1 cellular context compared by ENCODE assay signal in genomic region chr22:38262051-38262795, GRCh38.
A peak's percentile ranks its signal among the peaks of the same experiment; 100 is the strongest.
TF ChIP-seq lines count a peak whose summit lies in the region.

No MANE protein-coding gene starts in this region.

TF ChIP-seq in HepG2, 621 proteins besides CTCF, POLR2A, EP300 and RAD21 (continued from another document and continues in another):
- TF ChIP-seq PRDM10 (CRISPR knock-in tag; IDR thresholded peaks at IDR 0.05; ENCODE audit: low read depth), result no peak
- TF ChIP-seq TARDBP (CRISPR knock-in tag; IDR thresholded peaks at IDR 0.05), result 0 out of 2 replicates have a peak, but pooled peaks have one; percentile 30
- peak; percentile 87 for TF ChIP-seq ZNF687 (CRISPR knock-in tag; IDR thresholded peaks at IDR 0.05)
- TF ChIP-seq, protein P1, sequence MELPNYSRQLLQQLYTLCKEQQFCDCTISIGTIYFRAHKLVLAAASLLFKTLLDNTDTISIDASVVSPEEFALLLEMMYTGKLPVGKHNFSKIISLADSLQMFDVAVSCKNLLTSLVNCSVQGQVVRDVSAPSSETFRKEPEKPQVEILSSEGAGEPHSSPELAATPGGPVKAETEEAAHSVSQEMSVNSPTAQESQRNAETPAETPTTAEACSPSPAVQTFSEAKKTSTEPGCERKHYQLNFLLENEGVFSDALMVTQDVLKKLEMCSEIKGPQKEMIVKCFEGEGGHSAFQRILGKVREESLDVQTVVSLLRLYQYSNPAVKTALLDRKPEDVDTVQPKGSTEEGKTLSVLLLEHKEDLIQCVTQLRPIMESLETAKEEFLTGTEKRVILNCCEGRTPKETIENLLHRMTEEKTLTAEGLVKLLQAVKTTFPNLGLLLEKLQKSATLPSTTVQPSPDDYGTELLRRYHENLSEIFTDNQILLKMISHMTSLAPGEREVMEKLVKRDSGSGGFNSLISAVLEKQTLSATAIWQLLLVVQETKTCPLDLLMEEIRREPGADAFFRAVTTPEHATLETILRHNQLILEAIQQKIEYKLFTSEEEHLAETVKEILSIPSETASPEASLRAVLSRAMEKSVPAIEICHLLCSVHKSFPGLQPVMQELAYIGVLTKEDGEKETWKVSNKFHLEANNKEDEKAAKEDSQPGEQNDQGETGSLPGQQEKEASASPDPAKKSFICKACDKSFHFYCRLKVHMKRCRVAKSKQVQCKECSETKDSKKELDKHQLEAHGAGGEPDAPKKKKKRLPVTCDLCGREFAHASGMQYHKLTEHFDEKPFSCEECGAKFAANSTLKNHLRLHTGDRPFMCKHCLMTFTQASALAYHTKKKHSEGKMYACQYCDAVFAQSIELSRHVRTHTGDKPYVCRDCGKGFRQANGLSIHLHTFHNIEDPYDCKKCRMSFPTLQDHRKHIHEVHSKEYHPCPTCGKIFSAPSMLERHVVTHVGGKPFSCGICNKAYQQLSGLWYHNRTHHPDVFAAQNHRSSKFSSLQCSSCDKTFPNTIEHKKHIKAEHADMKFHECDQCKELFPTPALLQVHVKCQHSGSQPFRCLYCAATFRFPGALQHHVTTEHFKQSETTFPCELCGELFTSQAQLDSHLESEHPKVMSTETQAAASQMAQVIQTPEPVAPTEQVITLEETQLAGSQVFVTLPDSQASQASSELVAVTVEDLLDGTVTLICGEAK (IDR thresholded peaks at IDR 0.05), result no peak
- TF ChIP-seq, protein P1 (CRISPR knock-in tag; IDR thresholded peaks at IDR 0.05), result no peak
- peak; percentile 44 for TF ChIP-seq ARID5B (CRISPR knock-in tag; IDR thresholded peaks at IDR 0.05)
- TF ChIP-seq ARID3A (IDR thresholded peaks at IDR 0.05; ENCODE audit: low read depth, low read length), result no peak
- TF ChIP-seq REXO4 (CRISPR knock-in tag; IDR thresholded peaks at IDR 0.05; ENCODE audit: borderline replicate concordance), result no peak
- TF ChIP-seq, protein P2, sequence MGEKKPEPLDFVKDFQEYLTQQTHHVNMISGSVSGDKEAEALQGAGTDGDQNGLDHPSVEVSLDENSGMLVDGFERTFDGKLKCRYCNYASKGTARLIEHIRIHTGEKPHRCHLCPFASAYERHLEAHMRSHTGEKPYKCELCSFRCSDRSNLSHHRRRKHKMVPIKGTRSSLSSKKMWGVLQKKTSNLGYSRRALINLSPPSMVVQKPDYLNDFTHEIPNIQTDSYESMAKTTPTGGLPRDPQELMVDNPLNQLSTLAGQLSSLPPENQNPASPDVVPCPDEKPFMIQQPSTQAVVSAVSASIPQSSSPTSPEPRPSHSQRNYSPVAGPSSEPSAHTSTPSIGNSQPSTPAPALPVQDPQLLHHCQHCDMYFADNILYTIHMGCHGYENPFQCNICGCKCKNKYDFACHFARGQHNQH (CRISPR knock-in tag; IDR thresholded peaks at IDR 0.05), result no peak
- TF ChIP-seq, protein P3, sequence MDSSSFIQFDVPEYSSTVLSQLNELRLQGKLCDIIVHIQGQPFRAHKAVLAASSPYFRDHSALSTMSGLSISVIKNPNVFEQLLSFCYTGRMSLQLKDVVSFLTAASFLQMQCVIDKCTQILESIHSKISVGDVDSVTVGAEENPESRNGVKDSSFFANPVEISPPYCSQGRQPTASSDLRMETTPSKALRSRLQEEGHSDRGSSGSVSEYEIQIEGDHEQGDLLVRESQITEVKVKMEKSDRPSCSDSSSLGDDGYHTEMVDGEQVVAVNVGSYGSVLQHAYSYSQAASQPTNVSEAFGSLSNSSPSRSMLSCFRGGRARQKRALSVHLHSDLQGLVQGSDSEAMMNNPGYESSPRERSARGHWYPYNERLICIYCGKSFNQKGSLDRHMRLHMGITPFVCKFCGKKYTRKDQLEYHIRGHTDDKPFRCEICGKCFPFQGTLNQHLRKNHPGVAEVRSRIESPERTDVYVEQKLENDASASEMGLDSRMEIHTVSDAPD (CRISPR knock-in tag; IDR thresholded peaks at IDR 0.05), result no peak
- TF ChIP-seq ZKSCAN5 (CRISPR knock-in tag; IDR thresholded peaks at IDR 0.05), result no peak
- 0 out of 2 replicates have a peak, but pooled peaks have one; percentile 8 for TF ChIP-seq HCFC1 (IDR thresholded peaks at IDR 0.05; ENCODE audit: low read depth, low read length)
- 0 out of 2 replicates have a peak, but pooled peaks have one; percentile 53 for TF ChIP-seq FOXC1 (CRISPR knock-in tag; IDR thresholded peaks at IDR 0.05; ENCODE audit: borderline replicate concordance)
